Comparison of ENCODE assay signal across 21 cellular contexts in genomic region chr10:112999102-112999501, GRCh38. TPM values are rescaled to one million over a fixed set of nuclear protein-coding genes. Genes with fewer than 3 reads are reported as not detected.
A peak's percentile ranks its signal among the peaks of the same experiment; 100 is the strongest.
DNase-seq lines count a peak whose midpoint lies in the region; ATAC-seq, FAIRE-seq and TF ChIP-seq lines count a peak whose summit lies in the region.
"Had no signal": no experiment of that assay in that cellular context is flagged by ENCODE, and none has a peak within 500 bp of the region (broad histone marks: within the 10 kb centered on the region; RNA-seq: fewer than 3 reads in every experiment).

No MANE protein-coding gene starts in this region.

- no peaks in the 10 kb centered on the region for H3K9me3 Mint-ChIP-seq in osteocyte (ENCODE audit: unreplicated experiment)
- H3K9me3 Mint-ChIP-seq: CD4-positive, alpha-beta T cell had no signal

- H3K9me2 ChIP-seq in OCI-LY1 (ENCODE audit: low read depth, low read length) = no peaks in the 10 kb centered on the region

- H3K9ac ChIP-seq in HepG2 (ENCODE audit: insufficient read depth, low read depth, low read length) (no peak overlapping the region), OCI-LY1 (ENCODE audit: low read length) (no peak overlapping the region), mesenchymal stem cell (ENCODE audit: low read length) (no peak overlapping the region)
- H3K9ac ChIP-seq: GM23248 had no signal

- intact Hi-C loops in HepG2 (cut with micrococcal nuclease; ENCODE audit: unreplicated experiment) = no loop called here
- intact Hi-C loops in right lobe of liver (cut with DNase I) = no loop called here

- H2BK15ac ChIP-seq in mesenchymal stem cell (ENCODE audit: low read depth, poor library complexity, severe bottlenecking) = no peak overlapping the region

- H3K18ac ChIP-seq in mesenchymal stem cell (ENCODE audit: low read depth in 1 of 2, low read length in 2 of 2) = no peak overlapping the region

- H2AK5ac ChIP-seq in mesenchymal stem cell (ENCODE audit: low read length, severe bottlenecking) = no peak overlapping the region

- H2BK5ac ChIP-seq in mesenchymal stem cell (ENCODE audit: low read depth, low read length, poor library complexity, severe bottlenecking) = no peak overlapping the region

- H3K27ac ChIP-seq in HepG2 (ENCODE audit: extremely low read length, insufficient read depth, low read length) = no peak overlapping the region
- no peak overlapping the region for H3K27ac ChIP-seq in right lobe of liver
- H3K27ac ChIP-seq in OCI-LY1 (ENCODE audit: low read depth, low read length, poor library complexity, severe bottlenecking) = peak overlapping the region; percentile 10
- no peak overlapping the region for H3K27ac ChIP-seq in mesenchymal stem cell (ENCODE audit: low read length, poor library complexity, severe bottlenecking)
- H3K27ac ChIP-seq: C4-2B, GM23248, HL-60 had no signal

- H2AFZ ChIP-seq in HepG2 (ENCODE audit: low read length) = no peak overlapping the region
- H2AFZ ChIP-seq in OCI-LY1 (ENCODE audit: low read length) = no peak overlapping the region
- H2AFZ ChIP-seq in mesenchymal stem cell (ENCODE audit: low read depth, low read length) = no peak overlapping the region
- H2AFZ ChIP-seq: GM23248 had no signal

- ATAC-seq in HepG2 = no peak
- no peak for ATAC-seq in right lobe of liver
- ATAC-seq: K562 had no signal

- no peak overlapping the region for H3K4me2 ChIP-seq in HepG2 (ENCODE audit: low read depth, low read length)
- no peak overlapping the region; the same call in 1 of the 2 replicates for H3K4me2 ChIP-seq in OCI-LY1 (ENCODE audit: low read length)
- no peak overlapping the region for H3K4me2 ChIP-seq in mesenchymal stem cell (ENCODE audit: low read length, poor library complexity, severe bottlenecking)

- no peak for TF ChIP-seq RAD21 in HepG2 (CRISPR knock-in tag; IDR thresholded peaks at IDR 0.05)

- no peak overlapping the region for H3K4ac ChIP-seq in mesenchymal stem cell (ENCODE audit: low read depth in 1 of 2, low read length in 2 of 2)

- DNase-seq in HepG2 (ENCODE audit: low spot score) = no peak
- DNase-seq in right lobe of liver = no peak
- DNase-seq in osteocyte (ENCODE audit: extremely low spot score, unreplicated experiment) = no peak
- DNase-seq in mesenchymal stem cell = no peak
- DNase-seq in globus pallidus (ENCODE audit: low spot score) = no peak
- DNase-seq in H7 = no peak
- DNase-seq: ACHN; AML-193; Caco-2; CD4-positive, alpha-beta T cell; GM23248; IMR-90 had no signal

- peaks cover 68% of the 10 kb centered on the region for H3K4me1 Mint-ChIP-seq in osteocyte (ENCODE audit: unreplicated experiment)

- peak overlapping the region; percentile 59 for H3K27ac Mint-ChIP-seq in osteocyte (ENCODE audit: unreplicated experiment)
- H3K27ac Mint-ChIP-seq: CD4-positive, alpha-beta T cell had no signal

- in situ Hi-C loops in HepG2 (cut with HindIII; ENCODE audit: extremely low pct_ligation_motif_present, low pct_unique_long_range_greater_than_20kb) = no loop called here

- H3K79me2 ChIP-seq in HepG2 (ENCODE audit: insufficient read depth, low read length) (peaks cover 96% of the 10 kb centered on the region), OCI-LY1 (ENCODE audit: insufficient read depth, low read length) (peaks cover 25% of the 10 kb centered on the region; the same call in 1 of the 2 replicates)

- H3K4me3 Mint-ChIP-seq in osteocyte (ENCODE audit: unreplicated experiment) = no peak overlapping the region
- H3K4me3 Mint-ChIP-seq: CD4-positive, alpha-beta T cell had no signal

- TF ChIP-seq EP300 in HepG2 (IDR thresholded peaks at IDR 0.05; ENCODE audit: low read depth in 2 of 2, low read length in 2 of 2) = no peak
- no peak for TF ChIP-seq EP300 in HepG2 (CRISPR knock-in tag; IDR thresholded peaks at IDR 0.05; ENCODE audit: borderline replicate concordance)

- peaks cover 27% of the 10 kb centered on the region for H3K36me3 Mint-ChIP-seq in osteocyte (ENCODE audit: unreplicated experiment)

- no TSS peak for BruUV-seq in HepG2 (replicated peaks; lab: Mats Ljungman, UMichigan)

- no peak overlapping the region for H2BK120ac ChIP-seq in mesenchymal stem cell (ENCODE audit: low read depth, low read length)

- no peak overlapping the region for H3K23ac ChIP-seq in mesenchymal stem cell (ENCODE audit: low read length in 2 of 2)

- no peak for FAIRE-seq in HepG2 (lab: Jason Lieb, UNC)
- FAIRE-seq: A204.1, D721Med, G401.6, GM12891, H54, K562 had no signal

- CTCF ChIA-PET in HepG2 (lab: Yijun Ruan, JAX; ENCODE audit: low intra/inter-chr PET ratio, low total read pairs) = no interaction called here

- H4K20me1 ChIP-seq in HepG2 (ENCODE audit: insufficient read depth, low read length) (peaks cover 94% of the 10 kb centered on the region), OCI-LY1 (ENCODE audit: insufficient read depth, low read length) (no peaks in the 10 kb centered on the region)

- H3K79me1 ChIP-seq in mesenchymal stem cell (replicated peaks; ENCODE audit: low read length, poor library complexity, severe bottlenecking) = peaks cover 37% of the 10 kb centered on the region

- H2BK12ac ChIP-seq in mesenchymal stem cell (ENCODE audit: low read length in 2 of 2) = no peak overlapping the region

- H4K91ac ChIP-seq in mesenchymal stem cell (ENCODE audit: low read length) = no peak overlapping the region

- H3K27me3 Mint-ChIP-seq in osteocyte (ENCODE audit: unreplicated experiment) = no peaks in the 10 kb centered on the region

- H3K9me3 ChIP-seq in HepG2 (ENCODE audit: low read length) (no peaks in the 10 kb centered on the region), right lobe of liver (no peaks in the 10 kb centered on the region), OCI-LY1 (ENCODE audit: low read length) (no peaks in the 10 kb centered on the region), mesenchymal stem cell (ENCODE audit: control insufficient read depth, low read length) (no peaks in the 10 kb centered on the region)
- H3K9me3 ChIP-seq: Caco-2 had no signal

- no peaks in the 10 kb centered on the region for H3K27me3 ChIP-seq in HepG2 (ENCODE audit: control insufficient read depth in 1 of 2, insufficient read depth in 2 of 2, low read length in 2 of 2)
- no peaks in the 10 kb centered on the region for H3K27me3 ChIP-seq in right lobe of liver
- no peaks in the 10 kb centered on the region for H3K27me3 ChIP-seq in OCI-LY1 (ENCODE audit: insufficient read depth, low read length)
- no peaks in the 10 kb centered on the region for H3K27me3 ChIP-seq in mesenchymal stem cell (ENCODE audit: control insufficient read depth in 1 of 2, insufficient read depth in 1 of 2, low read length in 2 of 2)
- no peaks in the 10 kb centered on the region for H3K27me3 ChIP-seq in H7 (ENCODE audit: control insufficient read depth, insufficient read depth, low read length)

- TF ChIP-seq CTCF in HepG2 (CRISPR knock-in tag; IDR thresholded peaks at IDR 0.05) (no peak), right lobe of liver (IDR thresholded peaks at IDR 0.05) (no peak), OCI-LY1 (IDR thresholded peaks at IDR 0.05; ENCODE audit: low read length) (no peak), osteocyte (IDR thresholded peaks at IDR 0.05) (no peak)

- POLR2A ChIA-PET in HepG2 (lab: Yijun Ruan, JAX) = no interaction called here

- TF ChIP-seq POLR2A in HepG2 (IDR thresholded peaks at IDR 0.05; ENCODE audit: insufficient read depth in 1 of 2, low read depth in 2 of 2, low read length in 2 of 2) = no peak
- no peak for TF ChIP-seq POLR2A in right lobe of liver (IDR thresholded peaks at IDR 0.05)

- no peak overlapping the region for H4K8ac ChIP-seq in mesenchymal stem cell (ENCODE audit: low read length)

- H3K14ac ChIP-seq in mesenchymal stem cell (ENCODE audit: low read length in 2 of 2) = no peak overlapping the region

- H3K4me1 ChIP-seq in HepG2 (ENCODE audit: insufficient read depth, low read length) (peaks cover 57% of the 10 kb centered on the region), right lobe of liver (peaks cover 0 to 16% (median 0%) of the 10 kb centered on the region in 4 donors), OCI-LY1 (ENCODE audit: insufficient read depth, low read length, severe bottlenecking) (peaks cover 87% of the 10 kb centered on the region), mesenchymal stem cell (ENCODE audit: control insufficient read depth, insufficient read depth, low read depth, low read length) (peaks cover 21% of the 10 kb centered on the region)

- H3K4me3 ChIP-seq in HepG2 (replicated peaks in 1 of 3; ENCODE audit: insufficient read depth in 1 of 3, low read depth in 2 of 3, low read length in 3 of 3) = no peak overlapping the region
- no peak overlapping the region for H3K4me3 ChIP-seq in right lobe of liver
- H3K4me3 ChIP-seq in OCI-LY1 (ENCODE audit: low read depth, low read length, poor library complexity, severe bottlenecking) = no peak overlapping the region
- H3K4me3 ChIP-seq in mesenchymal stem cell (ENCODE audit: insufficient read depth in 1 of 2, low read depth in 1 of 2, low read length in 2 of 2) = no peak overlapping the region
- no peak overlapping the region for H3K4me3 ChIP-seq in H7 (ENCODE audit: insufficient read depth, low read depth, low read length)
- H3K4me3 ChIP-seq: GM23248, K562 had no signal

- no peaks in the 10 kb centered on the region for H3F3A ChIP-seq in OCI-LY1 (ENCODE audit: insufficient read depth, low read length)

- WGBS in HepG2 (ENCODE audit: low lambda C conversion rate) = 93% methylated on average over 4 of the region's 4 CpGs
- 83% methylated on average over 2 of the region's 4 CpGs for WGBS in right lobe of liver (ENCODE audit: insufficient coverage, low coverage, low lambda C conversion rate, missing lambda C conversion rate)
- 95% methylated on average over 3 of the region's 4 CpGs for WGBS in mesenchymal stem cell

- peaks cover 11 to 48% of the 10 kb centered on the region in 2 experiments; a peak in 4 of 5 replicates for H3K36me3 ChIP-seq in HepG2 (replicated peaks in 1 of 2; ENCODE audit: control insufficient read depth in 1 of 2, insufficient read depth in 2 of 2, low read length in 2 of 2)
- H3K36me3 ChIP-seq in right lobe of liver = no peaks in the 10 kb centered on the region
- no peaks in the 10 kb centered on the region for H3K36me3 ChIP-seq in OCI-LY1 (ENCODE audit: insufficient read depth, low read length)
- H3K36me3 ChIP-seq in mesenchymal stem cell (ENCODE audit: control insufficient read depth in 1 of 2, insufficient read depth in 2 of 2, low read depth in 1 of 2, low read length in 2 of 2) = peaks cover 0 to 17% of the 10 kb centered on the region in 2 experiments
- peaks cover 6% of the 10 kb centered on the region for H3K36me3 ChIP-seq in H7 (replicated peaks; ENCODE audit: control insufficient read depth, insufficient read depth, low read length)

RNA-seq across cellular contexts. Expression of gene TCF7L2, which starts 49.1 kb away (rescaled TPM):
- 3.5 and 3.9 TPM in 2 replicates for total RNA-seq in HepG2 (2016; rRNA removed; fragmentation: Illumina TruSeq; extraction: Trizol)
- 0.79 and 0.81 TPM in 2 replicates for total RNA-seq in HepG2 (2016; cell fraction: cytosol; rRNA removed; fragmentation: Illumina TruSeq; extraction: Trizol; ENCODE audit: low read depth)
- total RNA-seq in HepG2 (2016; cell fraction: insoluble cytoplasmic fraction; rRNA removed; fragmentation: Illumina TruSeq; extraction: Trizol) = 2.8 and 2.9 TPM in 2 replicates
- total RNA-seq in HepG2 (2016; cell fraction: membrane; rRNA removed; fragmentation: Illumina TruSeq; extraction: Trizol) = 2.6 and 2.9 TPM in 2 replicates
- total RNA-seq in HepG2 (2016; cell fraction: nucleus; rRNA removed; fragmentation: Illumina TruSeq; extraction: Trizol) = 16.4 and 18.5 TPM in 2 replicates
- 13.7 and 14.5 TPM in 2 replicates for polyA plus RNA-seq in HepG2 (2011; rRNA removed)
- 3.7 and 4.1 TPM in 2 replicates for polyA plus RNA-seq in HepG2 (2011; cell fraction: cytosol; rRNA removed)
- 43.1 and 52.5 TPM in 2 replicates for polyA plus RNA-seq in HepG2 (2011; cell fraction: nucleus; rRNA removed)
- polyA plus RNA-seq in HepG2 (2012) = 20.4 and 29.8 TPM in 2 replicates
- polyA plus RNA-seq in HepG2 (2016; cell fraction: cytosol; fragmentation: Illumina TruSeq; extraction: Trizol; ENCODE audit: low read depth) = 0.61 and 0.64 TPM in 2 replicates
- 8.5 and 14.1 TPM in 2 replicates for polyA plus RNA-seq in HepG2 (2016; cell fraction: insoluble cytoplasmic fraction; fragmentation: Illumina TruSeq; extraction: Trizol; ENCODE audit: low read depth)
- polyA plus RNA-seq in HepG2 (2016; cell fraction: membrane; fragmentation: Illumina TruSeq; extraction: Trizol; ENCODE audit: low read depth) = 2.6 and 3.5 TPM in 2 replicates
- polyA plus RNA-seq in HepG2 (2016; cell fraction: nucleus; fragmentation: Illumina TruSeq; extraction: Trizol; ENCODE audit: insufficient read depth, low read depth) = 25.0 and 27.3 TPM in 2 replicates
- polyA minus RNA-seq in HepG2 (2011; rRNA and poly(A)+ RNA removed; ENCODE audit: low replicate concordance) = 13.5 and 39.4 TPM in 2 replicates
- polyA minus RNA-seq in HepG2 (2011; cell fraction: cytosol; rRNA and poly(A)+ RNA removed) = 13.6 and 18.3 TPM in 2 replicates
- 74.9 and 75.2 TPM in 2 replicates for polyA minus RNA-seq in HepG2 (2011; cell fraction: nucleus; rRNA and poly(A)+ RNA removed)
- total RNA-seq in right lobe of liver = 10 to 100 TPM in 5 of 6 experiments, 1 to 10 TPM in 1; 9.4 to 33.2 (median 16.7) TPM
- 86.9 and 88.2 TPM in 2 replicates for total RNA-seq in osteocyte
- polyA plus RNA-seq in mesenchymal stem cell (2013, experiment 1 of 2) = 35.0 TPM
- polyA plus RNA-seq in mesenchymal stem cell (2013, experiment 2 of 2) = 36.7 TPM
- total RNA-seq in H7 (2014; rRNA removed; shearing (Covaris generic)) = 10.1 and 12.0 TPM in 2 replicates
